In the genomic region with DNA sequence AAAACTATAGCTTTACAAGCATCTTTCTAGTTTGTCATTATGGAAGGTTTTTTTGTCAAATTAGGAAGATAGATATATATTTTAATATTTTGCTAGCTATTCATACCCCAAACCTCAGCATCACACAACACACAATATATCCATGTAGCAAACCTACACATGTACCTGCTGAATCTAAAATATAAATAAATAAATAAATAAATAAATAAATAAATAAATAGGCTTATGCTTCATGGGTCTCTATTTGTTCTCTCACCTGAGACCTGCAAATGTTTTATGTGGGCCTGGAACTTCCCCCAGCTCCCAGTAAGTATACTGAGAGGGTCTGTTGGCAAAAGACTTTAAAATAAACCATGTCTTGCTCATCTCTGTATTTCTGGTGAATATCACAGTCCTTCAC, we compare ENCODE assay signal across 10 cellular contexts.
"Had no signal": no experiment of that assay in that cellular context is flagged by ENCODE, and none has a peak within 500 bp of the region (broad histone marks: within the 10 kb centered on the region; RNA-seq: fewer than 3 reads in every experiment).

No MANE protein-coding gene starts in this region.

- ATAC-seq: GM23338, K562 had no signal

- H3K4me3 ChIP-seq: GM23338, K562 had no signal

- H3K4me2 ChIP-seq: GM23338 had no signal

- FAIRE-seq: H1, H54, HTR-8/SVneo, K562 had no signal

- DNase-seq: H9, HCEC 1CT, HFFc6, IMR-90, KG1 had no signal
